1 cellular context compared by ENCODE assay signal in the genomic region with DNA sequence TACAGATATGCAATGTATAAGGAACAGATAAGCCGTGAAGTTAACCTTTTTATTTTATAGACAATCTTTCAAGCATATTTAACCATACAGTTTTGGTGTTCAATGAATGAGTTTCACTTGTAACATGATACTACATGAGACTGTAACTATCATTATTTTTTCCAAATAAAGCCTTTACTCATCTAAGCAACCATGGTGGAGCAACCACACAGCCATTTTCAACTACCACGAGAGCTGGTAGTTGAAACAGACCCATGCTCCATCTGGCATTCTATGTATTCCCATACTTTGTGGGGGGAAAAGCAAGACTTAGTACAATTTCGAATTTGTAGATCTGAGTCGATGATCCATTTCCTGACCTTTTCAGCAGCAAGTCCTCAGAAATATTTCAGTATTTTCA.
TF ChIP-seq lines count a peak whose summit lies in the region.

No MANE protein-coding gene starts in this region.

TF ChIP-seq in GM12878, 131 proteins besides CTCF, POLR2A, EP300 and RAD21 (continued from another document):
- TF ChIP-seq, protein P1, sequence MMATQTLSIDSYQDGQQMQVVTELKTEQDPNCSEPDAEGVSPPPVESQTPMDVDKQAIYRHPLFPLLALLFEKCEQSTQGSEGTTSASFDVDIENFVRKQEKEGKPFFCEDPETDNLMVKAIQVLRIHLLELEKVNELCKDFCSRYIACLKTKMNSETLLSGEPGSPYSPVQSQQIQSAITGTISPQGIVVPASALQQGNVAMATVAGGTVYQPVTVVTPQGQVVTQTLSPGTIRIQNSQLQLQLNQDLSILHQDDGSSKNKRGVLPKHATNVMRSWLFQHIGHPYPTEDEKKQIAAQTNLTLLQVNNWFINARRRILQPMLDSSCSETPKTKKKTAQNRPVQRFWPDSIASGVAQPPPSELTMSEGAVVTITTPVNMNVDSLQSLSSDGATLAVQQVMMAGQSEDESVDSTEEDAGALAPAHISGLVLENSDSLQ (IDR thresholded peaks at IDR 0.05) = no peak
- no peak for TF ChIP-seq STAT3 (IDR thresholded peaks at IDR 0.05; ENCODE audit: low read depth, low read length)
- TF ChIP-seq SMAD5 (IDR thresholded peaks at IDR 0.05; ENCODE audit: low read depth) = no peak
- TF ChIP-seq DPF2 (IDR thresholded peaks at IDR 0.05) = no peak
- TF ChIP-seq STAT1 (conservative IDR thresholded peaks at IDR 0.05) = no peak
- TF ChIP-seq SMC3 (IDR thresholded peaks at IDR 0.05; ENCODE audit: borderline replicate concordance, low read length) = no peak
- no peak for TF ChIP-seq SRF (IDR thresholded peaks at IDR 0.05; ENCODE audit: low read depth in 2 of 2, low read length in 2 of 2)
- no peak for TF ChIP-seq KAT2A (conservative IDR thresholded peaks at IDR 0.05; ENCODE audit: control insufficient read depth, low read depth, low read length)
- no peak for TF ChIP-seq MAX (IDR thresholded peaks at IDR 0.05; ENCODE audit: low read depth, low read length)
- TF ChIP-seq POU2F2 (IDR thresholded peaks at IDR 0.05; ENCODE audit: borderline replicate concordance, low read depth, low read length) = no peak
- no peak for TF ChIP-seq IKZF2 (IDR thresholded peaks at IDR 0.05)
- no peak for TF ChIP-seq IKZF1 (conservative IDR thresholded peaks at IDR 0.05)
- no peak for TF ChIP-seq ZBTB40 (IDR thresholded peaks at IDR 0.05; ENCODE audit: borderline replicate concordance)
- TF ChIP-seq TBL1XR1 (IDR thresholded peaks at IDR 0.05; ENCODE audit: low read depth, low read length) = no peak
